ENCODE assay signal across 1 cellular context in the genomic region with DNA sequence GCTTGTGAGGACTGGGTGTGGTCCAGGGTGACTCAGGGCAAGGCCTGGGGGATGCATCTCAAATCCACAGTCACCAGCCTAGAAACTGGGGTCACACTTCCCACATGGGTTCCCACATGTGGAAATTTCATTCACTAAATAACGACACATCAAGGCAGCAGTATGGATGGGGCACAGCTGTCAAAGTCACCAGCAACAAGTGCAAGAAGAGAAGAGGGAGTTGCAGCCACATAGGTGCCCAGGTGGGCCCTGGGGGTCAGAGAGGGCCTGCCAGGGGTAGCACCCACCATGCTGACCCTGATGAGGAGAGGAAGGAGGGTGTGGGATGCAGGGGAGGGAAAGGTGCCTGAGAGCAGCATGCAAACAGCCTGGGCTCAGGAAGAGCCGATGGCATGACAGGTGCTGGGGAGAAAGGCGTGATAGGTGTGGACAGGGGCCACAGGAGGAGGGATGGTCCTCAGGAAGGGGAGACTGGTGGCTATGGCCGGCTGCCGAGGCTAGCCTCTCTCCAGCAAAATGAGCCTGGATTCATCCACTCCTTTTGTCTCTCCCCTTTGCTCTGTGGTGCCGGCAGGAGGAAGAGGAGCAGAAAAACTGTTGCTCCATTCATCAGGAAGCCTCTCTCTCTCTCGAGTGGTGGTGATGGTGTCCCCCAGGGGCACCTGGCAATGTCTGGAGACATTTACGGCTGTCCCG.
TF ChIP-seq lines count a peak whose summit lies in the region.

No MANE protein-coding gene starts in this region.

TF ChIP-seq in WTC11, 78 proteins besides CTCF, POLR2A, EP300 and RAD21 (continued from another document):
- TF ChIP-seq, protein P1, sequence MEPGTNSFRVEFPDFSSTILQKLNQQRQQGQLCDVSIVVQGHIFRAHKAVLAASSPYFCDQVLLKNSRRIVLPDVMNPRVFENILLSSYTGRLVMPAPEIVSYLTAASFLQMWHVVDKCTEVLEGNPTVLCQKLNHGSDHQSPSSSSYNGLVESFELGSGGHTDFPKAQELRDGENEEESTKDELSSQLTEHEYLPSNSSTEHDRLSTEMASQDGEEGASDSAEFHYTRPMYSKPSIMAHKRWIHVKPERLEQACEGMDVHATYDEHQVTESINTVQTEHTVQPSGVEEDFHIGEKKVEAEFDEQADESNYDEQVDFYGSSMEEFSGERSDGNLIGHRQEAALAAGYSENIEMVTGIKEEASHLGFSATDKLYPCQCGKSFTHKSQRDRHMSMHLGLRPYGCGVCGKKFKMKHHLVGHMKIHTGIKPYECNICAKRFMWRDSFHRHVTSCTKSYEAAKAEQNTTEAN (CRISPR knock-in tag; IDR thresholded peaks at IDR 0.05): no peak
- no peak for TF ChIP-seq MXD4 (CRISPR knock-in tag; IDR thresholded peaks at IDR 0.05; ENCODE audit: borderline replicate concordance)
- no peak for TF ChIP-seq OVOL2 (CRISPR knock-in tag; IDR thresholded peaks at IDR 0.05; ENCODE audit: borderline replicate concordance)
- TF ChIP-seq ZNF423 (CRISPR knock-in tag; IDR thresholded peaks at IDR 0.05): no peak
- TF ChIP-seq, protein P2, sequence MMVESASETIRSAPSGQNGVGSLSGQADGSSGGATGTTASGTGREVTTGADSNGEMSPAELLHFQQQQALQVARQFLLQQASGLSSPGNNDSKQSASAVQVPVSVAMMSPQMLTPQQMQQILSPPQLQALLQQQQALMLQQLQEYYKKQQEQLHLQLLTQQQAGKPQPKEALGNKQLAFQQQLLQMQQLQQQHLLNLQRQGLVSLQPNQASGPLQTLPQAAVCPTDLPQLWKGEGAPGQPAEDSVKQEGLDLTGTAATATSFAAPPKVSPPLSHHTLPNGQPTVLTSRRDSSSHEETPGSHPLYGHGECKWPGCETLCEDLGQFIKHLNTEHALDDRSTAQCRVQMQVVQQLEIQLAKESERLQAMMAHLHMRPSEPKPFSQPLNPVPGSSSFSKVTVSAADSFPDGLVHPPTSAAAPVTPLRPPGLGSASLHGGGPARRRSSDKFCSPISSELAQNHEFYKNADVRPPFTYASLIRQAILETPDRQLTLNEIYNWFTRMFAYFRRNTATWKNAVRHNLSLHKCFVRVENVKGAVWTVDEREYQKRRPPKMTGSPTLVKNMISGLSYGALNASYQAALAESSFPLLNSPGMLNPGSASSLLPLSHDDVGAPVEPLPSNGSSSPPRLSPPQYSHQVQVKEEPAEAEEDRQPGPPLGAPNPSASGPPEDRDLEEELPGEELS (CRISPR knock-in tag; IDR thresholded peaks at IDR 0.05): no peak
- TF ChIP-seq ZNF396 (CRISPR knock-in tag; IDR thresholded peaks at IDR 0.05; ENCODE audit: borderline replicate concordance): no peak
- TF ChIP-seq NR2C2 (CRISPR knock-in tag; IDR thresholded peaks at IDR 0.05): no peak
- no peak for TF ChIP-seq SOX15 (CRISPR knock-in tag; IDR thresholded peaks at IDR 0.05)
- no peak for TF ChIP-seq FOXJ3 (CRISPR knock-in tag; IDR thresholded peaks at IDR 0.05; ENCODE audit: borderline replicate concordance)
- TF ChIP-seq NFE2L1 (CRISPR knock-in tag; IDR thresholded peaks at IDR 0.05): no peak
- TF ChIP-seq, protein P3, sequence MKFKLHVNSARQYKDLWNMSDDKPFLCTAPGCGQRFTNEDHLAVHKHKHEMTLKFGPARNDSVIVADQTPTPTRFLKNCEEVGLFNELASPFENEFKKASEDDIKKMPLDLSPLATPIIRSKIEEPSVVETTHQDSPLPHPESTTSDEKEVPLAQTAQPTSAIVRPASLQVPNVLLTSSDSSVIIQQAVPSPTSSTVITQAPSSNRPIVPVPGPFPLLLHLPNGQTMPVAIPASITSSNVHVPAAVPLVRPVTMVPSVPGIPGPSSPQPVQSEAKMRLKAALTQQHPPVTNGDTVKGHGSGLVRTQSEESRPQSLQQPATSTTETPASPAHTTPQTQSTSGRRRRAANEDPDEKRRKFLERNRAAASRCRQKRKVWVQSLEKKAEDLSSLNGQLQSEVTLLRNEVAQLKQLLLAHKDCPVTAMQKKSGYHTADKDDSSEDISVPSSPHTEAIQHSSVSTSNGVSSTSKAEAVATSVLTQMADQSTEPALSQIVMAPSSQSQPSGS (CRISPR knock-in tag; IDR thresholded peaks at IDR 0.05; ENCODE audit: borderline replicate concordance, low read depth): no peak
- TF ChIP-seq, protein P4, sequence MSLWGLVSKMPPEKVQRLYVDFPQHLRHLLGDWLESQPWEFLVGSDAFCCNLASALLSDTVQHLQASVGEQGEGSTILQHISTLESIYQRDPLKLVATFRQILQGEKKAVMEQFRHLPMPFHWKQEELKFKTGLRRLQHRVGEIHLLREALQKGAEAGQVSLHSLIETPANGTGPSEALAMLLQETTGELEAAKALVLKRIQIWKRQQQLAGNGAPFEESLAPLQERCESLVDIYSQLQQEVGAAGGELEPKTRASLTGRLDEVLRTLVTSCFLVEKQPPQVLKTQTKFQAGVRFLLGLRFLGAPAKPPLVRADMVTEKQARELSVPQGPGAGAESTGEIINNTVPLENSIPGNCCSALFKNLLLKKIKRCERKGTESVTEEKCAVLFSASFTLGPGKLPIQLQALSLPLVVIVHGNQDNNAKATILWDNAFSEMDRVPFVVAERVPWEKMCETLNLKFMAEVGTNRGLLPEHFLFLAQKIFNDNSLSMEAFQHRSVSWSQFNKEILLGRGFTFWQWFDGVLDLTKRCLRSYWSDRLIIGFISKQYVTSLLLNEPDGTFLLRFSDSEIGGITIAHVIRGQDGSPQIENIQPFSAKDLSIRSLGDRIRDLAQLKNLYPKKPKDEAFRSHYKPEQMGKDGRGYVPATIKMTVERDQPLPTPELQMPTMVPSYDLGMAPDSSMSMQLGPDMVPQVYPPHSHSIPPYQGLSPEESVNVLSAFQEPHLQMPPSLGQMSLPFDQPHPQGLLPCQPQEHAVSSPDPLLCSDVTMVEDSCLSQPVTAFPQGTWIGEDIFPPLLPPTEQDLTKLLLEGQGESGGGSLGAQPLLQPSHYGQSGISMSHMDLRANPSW (CRISPR knock-in tag; conservative IDR thresholded peaks at IDR 0.05; ENCODE audit: low read depth): no peak
- no peak for TF ChIP-seq GABPB1 (CRISPR knock-in tag; IDR thresholded peaks at IDR 0.05)
- TF ChIP-seq NFATC4 (CRISPR knock-in tag; IDR thresholded peaks at IDR 0.05): no peak
- no peak for TF ChIP-seq ZNF317 (CRISPR knock-in tag; IDR thresholded peaks at IDR 0.05; ENCODE audit: borderline replicate concordance, low read depth)
- no peak for TF ChIP-seq SMAD3 (CRISPR knock-in tag; IDR thresholded peaks at IDR 0.05; ENCODE audit: borderline replicate concordance)
